Comparison of ENCODE assay signal across 13 cellular contexts in the genomic region with DNA sequence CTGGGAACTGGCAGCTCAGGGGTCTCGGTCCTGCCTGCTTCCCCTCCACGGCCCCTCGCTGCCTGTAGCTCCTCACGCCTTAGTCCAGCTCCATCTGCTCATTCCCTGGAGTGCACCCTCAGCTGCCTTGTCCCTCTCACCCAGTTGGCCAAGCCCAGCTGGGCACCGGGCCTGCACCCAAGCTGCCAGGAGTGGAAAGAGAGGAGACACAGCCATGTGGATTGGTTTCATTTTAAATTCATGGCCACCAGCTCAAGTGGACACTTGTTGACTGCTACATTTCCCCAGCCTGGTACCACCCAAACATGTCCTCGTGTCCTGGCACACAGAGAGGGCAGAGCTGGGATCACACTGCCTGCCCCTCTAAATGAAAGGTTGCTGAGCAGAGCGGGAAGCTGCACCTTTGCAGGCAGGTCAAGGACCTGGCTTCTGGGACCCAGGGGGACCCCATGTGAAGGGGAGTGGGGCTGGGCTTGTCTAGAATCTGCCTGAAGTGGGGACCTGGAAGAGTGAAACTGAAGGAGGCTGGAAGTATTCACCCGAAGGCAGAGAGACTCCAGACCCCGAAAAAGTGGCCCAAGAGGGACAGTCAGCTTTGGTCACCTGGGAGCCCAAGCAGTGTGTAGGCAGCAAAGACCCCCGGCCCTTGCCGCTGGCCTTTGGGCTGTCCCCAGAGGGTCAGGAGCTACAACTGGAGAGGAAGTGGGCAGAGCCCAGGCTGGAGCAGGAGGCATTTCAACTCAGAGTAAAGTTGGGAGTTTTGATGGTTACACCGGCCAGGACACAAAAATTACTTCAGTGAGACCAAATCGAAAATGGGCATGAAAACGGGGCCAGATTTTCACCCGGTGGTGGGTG. TPM values are rescaled to one million over a fixed set of nuclear protein-coding genes. Genes with fewer than 3 reads are reported as not detected.
DNase-seq lines count a peak whose midpoint lies in the region; ATAC-seq and TF ChIP-seq lines count a peak whose summit lies in the region.
"Had no signal": no experiment of that assay in that cellular context is flagged by ENCODE, and none has a peak within 500 bp of the region (broad histone marks: within the 10 kb centered on the region; RNA-seq: fewer than 3 reads in every experiment).

No MANE protein-coding gene starts in this region.

- ATAC-seq in GM19463 (IDR thresholded peaks at IDR 0.05; ENCODE audit: unreplicated experiment) (no peak), aorta (ENCODE audit: low FRiP score) (no peak)
- ATAC-seq: activated CD8-positive, alpha-beta memory T cell treated with anti-CD3 and anti-CD28 coated beads, Interleukin-2, amount 10 ng/mL, durations not matched to agents 7 days and 5 days had no signal

- peak in 1 of 2 donors; percentile 17 for TF ChIP-seq RAD21 in liver (IDR thresholded peaks at IDR 0.05)

- H3K36me3 ChIP-seq in HUES48 (ENCODE audit: control insufficient read depth, insufficient read depth, low read length) (no peaks in the 10 kb centered on the region), endodermal cell (ENCODE audit: control insufficient read depth, insufficient read depth, low read length) (no peaks in the 10 kb centered on the region), liver (ENCODE audit: control insufficient read depth in 4 of 4, insufficient read depth in 3 of 4, low read depth in 1 of 4, low read length in 3 of 4) (no peaks in the 10 kb centered on the region), skeletal muscle tissue (ENCODE audit: control insufficient read depth in 3 of 3, insufficient read depth in 3 of 3, low read length in 3 of 3) (no peaks in the 10 kb centered on the region), aorta (ENCODE audit: control insufficient read depth in 1 of 2, insufficient read depth in 2 of 2, low read length in 1 of 2) (no peaks in the 10 kb centered on the region)

- H3K27me3 Mint-ChIP-seq in endodermal cell (ENCODE audit: insufficient read depth) = no peaks in the 10 kb centered on the region

- TF ChIP-seq CTCF in endodermal cell (conservative IDR thresholded peaks at IDR 0.05) (no peak), liver (IDR thresholded peaks at IDR 0.05; ENCODE audit: low read depth, low read length, missing input control) (no peak)

- H3K4me3 Mint-ChIP-seq in endodermal cell = peak overlapping the region; percentile 21
- H3K4me3 Mint-ChIP-seq: activated CD8-positive, alpha-beta memory T cell treated with anti-CD3 and anti-CD28 coated beads, Interleukin-2, amount 10 ng/mL, durations not matched to agents 7 days and 5 days; B cell had no signal

- peaks cover under 1% of the 10 kb centered on the region for H3K9me3 Mint-ChIP-seq in endodermal cell
- H3K9me3 Mint-ChIP-seq: type B pancreatic cell had no signal

- H3K9ac ChIP-seq in HUES48 (ENCODE audit: low read depth, low read length) (no peak overlapping the region), endodermal cell (ENCODE audit: extremely low read depth, low read length, poor library complexity, severe bottlenecking) (no peak overlapping the region), liver (ENCODE audit: low read depth in 1 of 2, low read length in 2 of 2) (peak overlapping the region in 1 of 2 donors; percentile 5), skeletal muscle tissue (ENCODE audit: low read depth in 1 of 3, low read length in 3 of 3) (peak overlapping the region; percentile 20 to 72 (median 51))
- H3K9ac ChIP-seq: parathyroid adenoma had no signal

- H3K27me3 ChIP-seq in HUES48 (ENCODE audit: control insufficient read depth, insufficient read depth, low read length) (no peaks in the 10 kb centered on the region), endodermal cell (ENCODE audit: control insufficient read depth, insufficient read depth, low read length, poor library complexity, severe bottlenecking) (no peaks in the 10 kb centered on the region), liver (ENCODE audit: control insufficient read depth in 4 of 4, insufficient read depth in 4 of 4, low read length in 3 of 4) (no peaks in the 10 kb centered on the region), skeletal muscle tissue (ENCODE audit: control insufficient read depth in 3 of 3, insufficient read depth in 3 of 3, low read length in 3 of 3) (no peaks in the 10 kb centered on the region), aorta (ENCODE audit: control insufficient read depth in 1 of 2, insufficient read depth in 2 of 2, low read length in 1 of 2) (no peaks in the 10 kb centered on the region)

- H3K27ac ChIP-seq in HUES48 (ENCODE audit: low read depth, low read length) (peak overlapping the region; percentile 49), endodermal cell (ENCODE audit: low read depth, low read length) (no peak overlapping the region), liver (ENCODE audit: low read depth in 1 of 2, low read length in 2 of 2) (peak overlapping the region; percentile 66 to 76), skeletal muscle tissue (ENCODE audit: low read depth, low read length) (peak overlapping the region; percentile 70), aorta (ENCODE audit: low read depth in 1 of 2, low read length in 2 of 2) (no peak overlapping the region)
- H3K27ac ChIP-seq: parathyroid adenoma had no signal

- H3K4me1 ChIP-seq in HUES48 (ENCODE audit: control insufficient read depth, insufficient read depth, low read length) = peaks cover 24% of the 10 kb centered on the region
- H3K4me1 ChIP-seq in endodermal cell (ENCODE audit: control insufficient read depth, insufficient read depth, low read length) = peaks cover 28% of the 10 kb centered on the region
- H3K4me1 ChIP-seq in liver (ENCODE audit: control insufficient read depth in 4 of 4, insufficient read depth in 4 of 4, low read length in 3 of 4) = peaks cover 15 to 32% (median 29%) of the 10 kb centered on the region in 4 donors
- H3K4me1 ChIP-seq in skeletal muscle tissue (ENCODE audit: control insufficient read depth in 3 of 3, insufficient read depth in 3 of 3, low read length in 3 of 3) = peaks cover 31 to 34% (median 32%) of the 10 kb centered on the region in 3 donors
- H3K4me1 ChIP-seq in aorta (ENCODE audit: control insufficient read depth in 1 of 2, insufficient read depth in 2 of 2, low read length in 2 of 2) = no peaks in the 10 kb centered on the region

- H3K9me3 ChIP-seq in HUES48 (ENCODE audit: control insufficient read depth, insufficient read depth, low read length) (no peaks in the 10 kb centered on the region), endodermal cell (ENCODE audit: control insufficient read depth, low read length) (no peaks in the 10 kb centered on the region), liver (ENCODE audit: control insufficient read depth in 4 of 4, low read length in 3 of 4) (no peaks in the 10 kb centered on the region), skeletal muscle tissue (ENCODE audit: control insufficient read depth in 3 of 3, low read length in 3 of 3) (no peaks in the 10 kb centered on the region), aorta (ENCODE audit: control insufficient read depth, low read length) (no peaks in the 10 kb centered on the region)

- WGBS in endodermal cell (ENCODE audit: insufficient coverage in 1 of 2, insufficient read length in 1 of 2), 2 experiments = 85 to 86% methylated on average over 11 to 15 of the region's 15 CpGs
- WGBS in liver = 53% methylated on average over 15 of the region's 15 CpGs
- WGBS in aorta, 2 donors = 62 to 63% methylated on average over 15 of the region's 15 CpGs

- H3K27ac Mint-ChIP-seq in endodermal cell = peak overlapping the region; percentile 92
- H3K27ac Mint-ChIP-seq: activated CD8-positive, alpha-beta memory T cell treated with anti-CD3 and anti-CD28 coated beads, Interleukin-2, amount 10 ng/mL, durations not matched to agents 7 days and 5 days; B cell had no signal

- no peaks in the 10 kb centered on the region for H3K36me3 Mint-ChIP-seq in endodermal cell (ENCODE audit: low read depth)
- H3K36me3 Mint-ChIP-seq: activated CD8-positive, alpha-beta memory T cell treated with anti-CD3 and anti-CD28 coated beads, Interleukin-2, amount 10 ng/mL, durations not matched to agents 7 days and 5 days; type B pancreatic cell had no signal

- intact Hi-C loops in aorta (cut with DNase I) = no loop called here

- peaks cover 55% of the 10 kb centered on the region for H3K4me1 Mint-ChIP-seq in endodermal cell

- DNase-seq in endodermal cell (peak; percentile 65), aorta (no peak)
- no peak for DNase-seq in activated CD4-positive, alpha-beta T cell treated with anti-CD3 and anti-CD28 coated beads, Interleukin-2, amount 50 U/mL, for 4 hours
- DNase-seq in activated CD4-positive, CD25-positive, alpha-beta regulatory T cell treated with anti-CD3 and anti-CD28 coated beads, Interleukin-2, amount 50 U/mL, for 72 hours = no peak
- DNase-seq: activated CD8-positive, alpha-beta memory T cell treated with anti-CD3 and anti-CD28 coated beads, Interleukin-2, amount 10 ng/mL, durations not matched to agents 7 days and 5 days; GOT3 had no signal

- no peak overlapping the region for H3K4me3 ChIP-seq in HUES48 (ENCODE audit: low read depth, low read length)
- no peak overlapping the region for H3K4me3 ChIP-seq in endodermal cell (ENCODE audit: low read length)
- peak overlapping the region in 2 of 3 donors; percentile 1 to 29 for H3K4me3 ChIP-seq in liver (ENCODE audit: low read depth in 1 of 3, low read length in 3 of 3)
- peak overlapping the region; percentile 31 to 65 (median 56) for H3K4me3 ChIP-seq in skeletal muscle tissue (ENCODE audit: low read length in 3 of 3)
- no peak overlapping the region for H3K4me3 ChIP-seq in aorta (ENCODE audit: low read length in 2 of 2)

TF ChIP-seq in liver, 16 proteins besides CTCF, POLR2A, EP300 and RAD21 (continues in another document):
- no peak for TF ChIP-seq FOXA1 (IDR thresholded peaks at IDR 0.05)
- TF ChIP-seq FOXA2 (IDR thresholded peaks at IDR 0.05) = no peak
- no peak for TF ChIP-seq TAF1 (conservative IDR thresholded peaks at IDR 0.05)
- peak; percentile 84 for TF ChIP-seq SP1 (IDR thresholded peaks at IDR 0.05)
- no peak for TF ChIP-seq EGR1 (IDR thresholded peaks at IDR 0.05; ENCODE audit: low read depth in 2 of 2)
- no peak for TF ChIP-seq JUND (IDR thresholded peaks at IDR 0.05)
- TF ChIP-seq YY1 (IDR thresholded peaks at IDR 0.05) = peak; percentile 78
- TF ChIP-seq, protein P1, sequence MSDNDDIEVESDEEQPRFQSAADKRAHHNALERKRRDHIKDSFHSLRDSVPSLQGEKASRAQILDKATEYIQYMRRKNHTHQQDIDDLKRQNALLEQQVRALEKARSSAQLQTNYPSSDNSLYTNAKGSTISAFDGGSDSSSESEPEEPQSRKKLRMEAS (IDR thresholded peaks at IDR 0.05) = no peak
- no peak for TF ChIP-seq HNF4G (IDR thresholded peaks at IDR 0.05)
- no peak for TF ChIP-seq NR2F2 (IDR thresholded peaks at IDR 0.05)

RNA-seq across cellular contexts. Expression of a gene that starts 15.0 kb away (rescaled TPM):
- total RNA-seq in endodermal cell (100 to 1,000 TPM in 1 of 2 donors, 10 to 100 TPM in 1; 93.5 to 108 TPM), liver (100 to 1,000 TPM in 1 of 2 donors, 10 to 100 TPM in 1; 36.8 to 151 TPM), skeletal muscle tissue (20.9 TPM), aorta (10 to 100 TPM; 29.4 to 32.7 TPM)
- polyA plus RNA-seq in endodermal cell (2013, experiment 1 of 2) = 149 TPM
- polyA plus RNA-seq in endodermal cell (2013, experiment 2 of 2) = 135 TPM
- polyA plus RNA-seq in liver (100 to 1,000 TPM in 1 of 2 donors, 10 to 100 TPM in 1; 94.4 to 133 TPM), aorta (10 to 100 TPM; 17.3 to 20.4 TPM)

Comparison
In these comparisons a context has a peak if more than half of its experiments do, and no peak if none do; other contexts are left out.
1. H3K27ac ChIP-seq: peak in HUES48 (single experiment), liver (2 of 2) and skeletal muscle tissue (single experiment); none in endodermal cell (single experiment) and aorta (0 of 2).
2. H3K4me3 ChIP-seq: peak in liver (2 of 3) and skeletal muscle tissue (3 of 3); none in HUES48 (single experiment), endodermal cell (single experiment) and aorta (0 of 2).
3. H3K9ac ChIP-seq: peak in skeletal muscle tissue (3 of 3); none in HUES48 (single experiment) and endodermal cell (single experiment).